Comparison of ENCODE assay signal across 11 cellular contexts in the genomic region with DNA sequence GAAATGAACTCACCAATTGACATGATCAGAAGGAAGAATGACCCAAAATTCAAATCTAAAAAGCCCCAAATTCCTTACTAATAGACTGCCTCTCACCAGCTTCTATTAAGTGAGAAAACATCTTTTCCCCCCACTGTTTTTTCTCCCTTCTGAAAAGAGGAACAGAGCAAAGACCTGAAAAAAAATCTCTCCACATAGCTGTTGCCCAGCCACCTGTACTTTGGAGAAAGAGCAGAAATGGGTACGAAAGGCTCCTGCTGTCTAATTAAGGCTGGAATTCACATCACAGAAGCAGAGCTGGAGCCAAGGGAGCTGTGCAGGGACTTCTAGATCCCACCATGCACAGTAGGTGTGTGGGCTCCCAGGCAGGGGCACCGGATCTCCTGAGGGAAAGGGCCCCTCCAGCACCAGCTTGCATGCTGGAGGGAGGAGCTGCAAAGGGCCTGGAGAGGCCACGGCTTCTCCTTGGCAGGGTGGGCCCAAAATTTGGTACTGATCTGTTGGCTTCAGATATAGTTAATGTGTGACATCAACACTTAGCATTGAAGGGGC.
A peak's percentile ranks its signal among the peaks of the same experiment; 100 is the strongest.
DNase-seq lines count a peak whose midpoint lies in the region; ATAC-seq and FAIRE-seq lines count a peak whose summit lies in the region.
"Had no signal": no experiment of that assay in that cellular context is flagged by ENCODE, and none has a peak within 500 bp of the region (broad histone marks: within the 10 kb centered on the region; RNA-seq: fewer than 3 reads in every experiment).

No MANE protein-coding gene starts in this region.

- peak; percentile 28 for ATAC-seq in GM21529 (IDR thresholded peaks at IDR 0.05; ENCODE audit: unreplicated experiment)
- peak; percentile 20 for ATAC-seq in HG03432 (IDR thresholded peaks at IDR 0.05; ENCODE audit: unreplicated experiment)
- ATAC-seq in GM19324 (IDR thresholded peaks at IDR 0.05; ENCODE audit: low FRiP score, unreplicated experiment): no peak
- ATAC-seq in HG03469 (IDR thresholded peaks at IDR 0.05; ENCODE audit: unreplicated experiment): no peak
- ATAC-seq: HCT116 had no signal

- DNase-seq in GM18507 (ENCODE audit: extremely low spot score, insufficient read length, low read depth) (no peak), germinal center (ENCODE audit: low spot score) (peak; percentile 48), NCI-H2171 treated with DMSO at 0.1 percent for 48 hours (lab: John Stamatoyannopoulos, UW) (no peak), NCI-H524 treated with DMSO at 0.1 percent for 48 hours (lab: John Stamatoyannopoulos, UW) (no peak)
- DNase-seq: CD4-positive, CD25-positive, alpha-beta regulatory T cell; T-helper 9 cell had no signal

- FAIRE-seq in GM18507 (lab: Jason Lieb, UNC): peak; percentile 77

Comparison
In these comparisons a context has a peak if more than half of its experiments do, and no peak if none do; other contexts are left out.
1. ATAC-seq: peak in GM21529 (single experiment) and HG03432 (single experiment); none in GM19324 (single experiment) and HG03469 (single experiment).